In the genomic region with DNA sequence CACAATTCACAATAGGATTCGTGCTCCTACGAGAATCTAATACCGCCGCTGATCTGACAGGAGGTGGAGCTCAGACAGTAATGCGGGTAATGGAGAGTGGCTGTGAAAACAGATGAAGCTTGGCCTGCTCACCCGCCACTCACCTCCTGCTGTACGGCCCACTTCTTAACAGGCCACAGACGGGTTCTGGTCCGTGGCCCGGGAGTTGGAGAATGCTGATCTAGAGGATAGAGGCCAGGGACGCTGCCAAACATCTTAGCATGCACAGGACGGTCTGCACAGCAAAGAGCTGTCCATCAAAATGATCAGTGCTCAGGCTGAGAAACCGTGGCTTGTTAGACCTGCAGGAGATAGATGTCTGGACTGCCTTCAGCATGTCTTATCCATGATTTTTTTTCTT, we compare ENCODE assay signal across 22 cellular contexts.
DNase-seq lines count a peak whose midpoint lies in the region; ATAC-seq, FAIRE-seq and TF ChIP-seq lines count a peak whose summit lies in the region.
"Had no signal": no experiment of that assay in that cellular context is flagged by ENCODE, and none has a peak within 500 bp of the region (broad histone marks: within the 10 kb centered on the region; RNA-seq: fewer than 3 reads in every experiment).

No MANE protein-coding gene starts in this region.

- peak overlapping the region; percentile 39; the same call in 1 of the 2 replicates for H3K56ac ChIP-seq in IMR-90 (ENCODE audit: extremely low read depth, insufficient read depth, low read length)

- H3K4me3 ChIP-seq in IMR-90 (ENCODE audit: insufficient read depth, low read depth, low read length) (no peak overlapping the region), astrocyte (ENCODE audit: insufficient read depth, low read depth, low read length) (no peak overlapping the region), thoracic aorta (no peak overlapping the region)
- H3K4me3 ChIP-seq: colonic mucosa, esophagus squamous epithelium, gastroesophageal sphincter, lung, MG63, skin epidermis, testis had no signal

- H2BK5ac ChIP-seq in IMR-90 (ENCODE audit: low read depth, low read length, poor library complexity, severe bottlenecking) = peak overlapping the region; percentile 96

- H3K27ac ChIP-seq in IMR-90 (ENCODE audit: insufficient read depth, low read length) = peak overlapping the region; percentile 97
- H3K27ac ChIP-seq in astrocyte (ENCODE audit: low read depth, low read length) = peak overlapping the region; percentile 94
- peak overlapping the region; percentile 53 for H3K27ac ChIP-seq in layer of hippocampus (ENCODE audit: low read depth, low read length)
- peak overlapping the region; percentile 72 to 81 for H3K27ac ChIP-seq in thoracic aorta
- H3K27ac ChIP-seq: colonic mucosa, RWPE1 had no signal

- DNase-seq in IMR-90 (no peak), astrocyte (ENCODE audit: low read depth) (no peak), thoracic aorta (ENCODE audit: low spot score) (no peak), T1000 (lab: John Stamatoyannopoulos, UW) (no peak)
- no peak for DNase-seq in activated effector memory CD4-positive, alpha-beta T cell treated with anti-CD3 and anti-CD28 coated beads, Interleukin-2, amount 50 U/mL, for 16 hours
- DNase-seq: activated B cell treated with CpG ODN at 0.5 μM for 24 hours; CD4-positive, CD25-positive, alpha-beta regulatory T cell; colonic mucosa; esophagus squamous epithelium; MG63; NCI-H1417 treated with DMSO at 0.1 percent for 48 hours; NCI-H446 treated with DMSO at 0.1 percent for 48 hours; stimulated activated CD4-positive, alpha-beta T cell treated with anti-CD3 and anti-CD28 coated beads, Interleukin-1b, Interleukin-23, amount 100 ng/mL, for 48 hours; testis had no signal

- H3K4me1 ChIP-seq in IMR-90 (ENCODE audit: control insufficient read depth, insufficient read depth, low read length) (peaks cover 31% of the 10 kb centered on the region), astrocyte (ENCODE audit: insufficient read depth, low read length) (peaks cover 49% of the 10 kb centered on the region), thoracic aorta (ENCODE audit: control insufficient read depth in 1 of 2, low read depth in 2 of 2) (peaks cover 12 to 53% of the 10 kb centered on the region in 2 donors)

- no peaks in the 10 kb centered on the region for H3K79me2 ChIP-seq in astrocyte (ENCODE audit: insufficient read depth, low read length)

- H3K9me3 ChIP-seq in IMR-90 (ENCODE audit: control insufficient read depth, insufficient read depth, low read length) (no peaks in the 10 kb centered on the region), astrocyte (ENCODE audit: insufficient read depth, low read depth, low read length) (no peaks in the 10 kb centered on the region), thoracic aorta (no peaks in the 10 kb centered on the region)
- H3K9me3 ChIP-seq: colonic mucosa, esophagus squamous epithelium, gastroesophageal sphincter, MG63, testis had no signal

- dilution Hi-C loops in IMR-90 (cut with HindIII; ENCODE audit: low sequenced_read_pairs, unreplicated experiment) = no loop called here

- H2AFZ ChIP-seq in IMR-90 (replicated peaks; ENCODE audit: low read length, poor library complexity) (peak overlapping the region; percentile 8), astrocyte (ENCODE audit: low read depth, low read length) (no peak overlapping the region)

- H3K23ac ChIP-seq in IMR-90 (ENCODE audit: low read depth, low read length) = peak overlapping the region; percentile 34; the same call in 1 of the 2 replicates

- H3K4me3 Mint-ChIP-seq in astrocyte (ENCODE audit: unreplicated experiment) = no peak overlapping the region
- H3K4me3 Mint-ChIP-seq: activated B cell treated with CpG ODN at 0.5 μM for 24 hours; activated naive CD4-positive, alpha-beta T cell treated with anti-CD3 and anti-CD28 coated beads, Interleukin-2, amount 50 U/mL, for 24 hours; activated T-helper 1 cell treated with anti-CD3 and anti-CD28 coated beads, Interleukin-12 subunit alpha, Interleukin-12 subunit beta, Interleukin-2, Interleukin-4 antibody, amounts not matched to agents 30 ng/mL and 10 ng/mL and 1 ng/mL, durations not matched to agents 14 hours and 24 hours and 36 hours; CD4-positive, CD25-positive, alpha-beta regulatory T cell had no signal

- in situ Hi-C loops in IMR-90 (cut with MboI; ENCODE audit: low sequenced_read_pairs) = no loop called here

- peak overlapping the region; percentile 92 for H2BK20ac ChIP-seq in IMR-90 (ENCODE audit: low read depth, low read length)

- FAIRE-seq in astrocyte (lab: Jason Lieb, UNC) = no peak

- peak overlapping the region; percentile 57 for H2AK9ac ChIP-seq in IMR-90 (replicated peaks; ENCODE audit: low read depth, low read length, poor library complexity)

- no peaks in the 10 kb centered on the region for H3K9me3 Mint-ChIP-seq in astrocyte (ENCODE audit: unreplicated experiment)
- H3K9me3 Mint-ChIP-seq: activated B cell treated with CpG ODN at 0.5 μM for 24 hours; activated naive CD4-positive, alpha-beta T cell treated with anti-CD3 and anti-CD28 coated beads, Interleukin-2, amount 50 U/mL, for 24 hours; activated T-helper 1 cell treated with anti-CD3 and anti-CD28 coated beads, Interleukin-12 subunit alpha, Interleukin-12 subunit beta, Interleukin-2, Interleukin-4 antibody, amounts not matched to agents 30 ng/mL and 10 ng/mL and 1 ng/mL, durations not matched to agents 14 hours and 24 hours and 36 hours; CD4-positive, CD25-positive, alpha-beta regulatory T cell had no signal

- H3K4me2 ChIP-seq in IMR-90 (ENCODE audit: low read depth, low read length) (no peak overlapping the region; the same call in 1 of the 2 replicates), astrocyte (ENCODE audit: low read length) (peak overlapping the region; percentile 87)

- H3K4me1 Mint-ChIP-seq in astrocyte (ENCODE audit: low read depth, unreplicated experiment) = peaks cover 36% of the 10 kb centered on the region
- H3K4me1 Mint-ChIP-seq: activated naive CD4-positive, alpha-beta T cell treated with anti-CD3 and anti-CD28 coated beads, Interleukin-2, amount 50 U/mL, for 24 hours; CD4-positive, CD25-positive, alpha-beta regulatory T cell had no signal

- peak overlapping the region; percentile 52 to 84 for H4K8ac ChIP-seq in IMR-90 (ENCODE audit: low read depth in 2 of 2, low read length in 2 of 2)

- H3K4ac ChIP-seq in IMR-90 (ENCODE audit: low read depth, low read length) = peak overlapping the region; percentile 96

- peaks cover 34 to 57% of the 10 kb centered on the region in 2 experiments for H3K79me1 ChIP-seq in IMR-90 (ENCODE audit: low read depth in 1 of 2, low read length in 2 of 2)

- CTCF ChIA-PET in IMR-90 (lab: Yijun Ruan, JAX) = interaction anchor here (1.5 kb wide), 1 partner anchor 349 kb away, joined by 3 read pairs; no protein-coding TSS in a partner anchor

- H2BK15ac ChIP-seq in IMR-90 (ENCODE audit: low read depth, low read length) = peak overlapping the region; percentile 72; the same call in 2 of the 3 replicates

- BruUV-seq in IMR-90 (replicated peaks; lab: Mats Ljungman, UMichigan) = no TSS peak

- intact Hi-C loops in IMR-90 (cut with micrococcal nuclease) = no loop called here

- POLR2A ChIA-PET in IMR-90 (lab: Charles Lee; ENCODE audit: unreplicated experiment) = no interaction called here

- no peak overlapping the region for H3K27ac Mint-ChIP-seq in astrocyte (ENCODE audit: unreplicated experiment)
- H3K27ac Mint-ChIP-seq: activated B cell treated with CpG ODN at 0.5 μM for 24 hours; activated naive CD4-positive, alpha-beta T cell treated with anti-CD3 and anti-CD28 coated beads, Interleukin-2, amount 50 U/mL, for 24 hours; activated T-helper 1 cell treated with anti-CD3 and anti-CD28 coated beads, Interleukin-12 subunit alpha, Interleukin-12 subunit beta, Interleukin-2, Interleukin-4 antibody, amounts not matched to agents 30 ng/mL and 10 ng/mL and 1 ng/mL, durations not matched to agents 14 hours and 24 hours and 36 hours; CD4-positive, CD25-positive, alpha-beta regulatory T cell had no signal

- H4K20me1 ChIP-seq in IMR-90 (ENCODE audit: insufficient read depth, low read length) = no peaks in the 10 kb centered on the region
- H4K20me1 ChIP-seq in astrocyte (ENCODE audit: insufficient read depth, low read length) = no peaks in the 10 kb centered on the region

- H3K36me3 Mint-ChIP-seq in astrocyte (ENCODE audit: low read depth, unreplicated experiment) = peaks cover 16% of the 10 kb centered on the region
- H3K36me3 Mint-ChIP-seq: activated naive CD4-positive, alpha-beta T cell treated with anti-CD3 and anti-CD28 coated beads, Interleukin-2, amount 50 U/mL, for 24 hours; CD4-positive, CD25-positive, alpha-beta regulatory T cell had no signal

- 79% methylated on average over 7 of the region's 13 CpGs; no CpG with 5 or more reads in 1 of the 2 experiments for WGBS in IMR-90 (ENCODE audit: extremely low coverage in 2 of 2, insufficient read length in 1 of 2), 2 experiments

- TF ChIP-seq RAD21 in IMR-90 (IDR thresholded peaks at IDR 0.05; ENCODE audit: low read length) = no peak

- H3K9me1 ChIP-seq in IMR-90 (ENCODE audit: insufficient read depth, low read length) = peaks cover 30% of the 10 kb centered on the region

- H4K91ac ChIP-seq in IMR-90 (ENCODE audit: insufficient read depth, low read depth, low read length) = peak overlapping the region; percentile 92

- H4K5ac ChIP-seq in IMR-90 (ENCODE audit: low read depth, low read length) = peak overlapping the region; percentile 88

- H2BK120ac ChIP-seq in IMR-90 (ENCODE audit: low read depth, low read length) = peak overlapping the region; percentile 94

- TF ChIP-seq CTCF in IMR-90 (conservative IDR thresholded peaks at IDR 0.05; ENCODE audit: low read depth, low read length) (no peak), astrocyte (IDR thresholded peaks at IDR 0.05; ENCODE audit: insufficient read depth, low read depth, low read length) (no peak), thoracic aorta (IDR thresholded peaks at IDR 0.05) (no peak)

- H3K27me3 ChIP-seq in IMR-90 (ENCODE audit: control insufficient read depth, insufficient read depth, low read length) (no peaks in the 10 kb centered on the region), astrocyte (ENCODE audit: insufficient read depth, low read length) (no peaks in the 10 kb centered on the region), layer of hippocampus (ENCODE audit: control insufficient read depth, insufficient read depth, low read length) (no peaks in the 10 kb centered on the region), thoracic aorta (replicated peaks; ENCODE audit: insufficient read depth) (no peaks in the 10 kb centered on the region)
- H3K27me3 ChIP-seq: colonic mucosa, gastroesophageal sphincter, MG63, testis had no signal

- no peaks in the 10 kb centered on the region for H3K27me3 Mint-ChIP-seq in astrocyte (ENCODE audit: low read depth, unreplicated experiment)
- H3K27me3 Mint-ChIP-seq: activated B cell treated with CpG ODN at 0.5 μM for 24 hours had no signal

- no peak for TF ChIP-seq POLR2A in IMR-90 (IDR thresholded peaks at IDR 0.05; ENCODE audit: low read depth, low read length)

- peak overlapping the region; percentile 66 for H3K18ac ChIP-seq in IMR-90 (ENCODE audit: low read depth, low read length)

- H3K36me3 ChIP-seq in IMR-90 (ENCODE audit: control insufficient read depth, insufficient read depth, low read length) = peaks cover 38% of the 10 kb centered on the region
- peaks cover 13% of the 10 kb centered on the region for H3K36me3 ChIP-seq in astrocyte (ENCODE audit: insufficient read depth, low read length)
- H3K36me3 ChIP-seq in thoracic aorta = peaks cover 21% of the 10 kb centered on the region
- H3K36me3 ChIP-seq: colonic mucosa had no signal

- ATAC-seq in IMR-90 (ENCODE audit: low read depth) = no peak
- no peak for ATAC-seq in thoracic aorta (ENCODE audit: insufficient number of reproducible peaks, low FRiP score, low read depth)
- ATAC-seq in HG02981 (IDR thresholded peaks at IDR 0.05; ENCODE audit: unreplicated experiment) = no peak
- ATAC-seq: gastroesophageal sphincter had no signal

- H3K9ac ChIP-seq in IMR-90 (ENCODE audit: low read depth, low read length) (peak overlapping the region; percentile 51), astrocyte (ENCODE audit: low read length) (peak overlapping the region; percentile 84)

- peak overlapping the region; percentile 97 for H2AK5ac ChIP-seq in IMR-90 (ENCODE audit: low read depth, low read length)

- peak overlapping the region; percentile 94 for H3K14ac ChIP-seq in IMR-90 (replicated peaks; ENCODE audit: low read depth, low read length)
